26 cellular contexts compared by ENCODE assay signal in the genomic region with DNA sequence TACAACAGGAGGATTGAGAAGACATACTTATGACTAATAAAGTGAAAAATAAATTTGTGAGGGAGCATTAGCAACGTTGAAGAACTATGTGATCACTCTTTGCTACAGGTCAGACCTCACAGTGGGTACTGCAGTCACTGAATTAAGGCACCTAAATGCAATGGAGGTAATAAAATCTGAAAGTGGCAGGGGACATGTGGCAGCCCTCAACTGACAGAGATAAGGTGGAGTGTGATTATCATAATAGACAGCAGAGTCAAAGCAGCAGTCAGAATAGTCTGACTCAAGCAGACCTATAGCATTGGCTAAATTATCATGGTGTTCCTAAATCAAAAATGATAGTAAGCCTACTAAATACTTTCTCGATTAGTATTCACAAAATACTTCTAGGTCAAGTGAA.
"Had no signal": no experiment of that assay in that cellular context is flagged by ENCODE, and none has a peak within 500 bp of the region (broad histone marks: within the 10 kb centered on the region; RNA-seq: fewer than 3 reads in every experiment).

No MANE protein-coding gene starts in this region.

- H3K27ac ChIP-seq: stomach, suprapubic skin, testis, thoracic aorta, thyroid gland, tibial artery, tibial nerve, transverse colon, upper lobe of left lung, upper lobe of right lung, uterus, vagina had no signal

- H3K27me3 ChIP-seq: stomach, suprapubic skin, testis, thyroid gland, tibial artery, tibial nerve, transverse colon, upper lobe of left lung, upper lobe of right lung, uterus, vagina had no signal

- H3K36me3 ChIP-seq: stomach, suprapubic skin, thoracic aorta, thyroid gland, tibial artery, tibial nerve, transverse colon, upper lobe of left lung, upper lobe of right lung, uterus, vagina had no signal

- H3K4me3 ChIP-seq: stomach, suprapubic skin, testis, thoracic aorta, thyroid gland, tibial artery, tibial nerve, transverse colon, upper lobe of left lung, upper lobe of right lung, uterus, vagina had no signal

- H3K4me1 ChIP-seq: stomach, suprapubic skin, testis, thyroid gland, tibial artery, tibial nerve, transverse colon, upper lobe of left lung, upper lobe of right lung, uterus, vagina had no signal

- H3K9me3 ChIP-seq: suprapubic skin, testis, thoracic aorta, thyroid gland, tibial artery, tibial nerve, transverse colon, upper lobe of left lung, upper lobe of right lung, uterus, vagina had no signal

- DNase-seq: stimulated activated CD4-positive, alpha-beta T cell treated with anti-CD3 and anti-CD28 coated beads, Interleukin-2, amount 100 ng/mL, for 48 hours; stimulated activated CD4-positive, alpha-beta T cell treated with anti-CD3 and anti-CD28 coated beads, Interleukin-4, amount 100 ng/mL, for 1 hour; stimulated activated CD4-positive, alpha-beta T cell treated with anti-CD3 and anti-CD28 coated beads, Interleukin-4, amount 100 ng/mL, for 24 hours; stimulated activated CD4-positive, alpha-beta T cell treated with anti-CD3 and anti-CD28 coated beads, Interleukin-4, amount 100 ng/mL, for 4 hours; stimulated activated CD8-positive, alpha-beta memory T cell treated with anti-CD3 and anti-CD28 coated beads, Interleukin-4, amount 100 ng/mL, for 48 hours; stimulated activated naive B cell treated with anti-CD40 and anti-IgM and Interleukin-4, amounts not matched to agents 10 μg/mL and 1 μg/mL and 100 μg/mL, for 72 hours; stimulated activated naive CD4-positive, alpha-beta T cell; stimulated activated naive CD4-positive, alpha-beta T cell treated with Interleukin-2 at 50 U/mL for 16 hours; stimulated activated naive CD8-positive, alpha-beta T cell treated with anti-CD3 and anti-CD28 coated beads, Interleukin-15, amount 100 ng/mL, for 72 hours; stimulated activated naive CD8-positive, alpha-beta T cell treated with anti-CD3 and anti-CD28 coated beads, Interleukin-15, Interleukin-2, amounts not matched to agents 100 U/mL and 50 U/mL, for 24 hours; stomach; substantia nigra; testis; thyroid gland; tibial artery; transverse colon; trophoblast cell; upper lobe of left lung; upper lobe of right lung; uterus had no signal

- ATAC-seq: stimulated activated effector memory CD8-positive, alpha-beta T cell treated with anti-CD3 and anti-CD28 coated beads, Interleukin-12 subunit alpha, Interleukin-12 subunit beta, amount 100 ng/mL, for 72 hours; stimulated activated memory B cell treated with anti-CD40 and anti-IgM and Interleukin-4, amounts not matched to agents 10 μg/mL and 1 μg/mL and 100 μg/mL, for 72 hours; stimulated activated naive B cell treated with anti-CD40 and anti-IgM and Interleukin-4, amounts not matched to agents 10 μg/mL and 1 μg/mL and 100 μg/mL, for 72 hours; stimulated activated naive CD8-positive, alpha-beta T cell treated with anti-CD3 and anti-CD28 coated beads, Interleukin-15, amount 100 ng/mL, for 72 hours; stimulated activated naive CD8-positive, alpha-beta T cell treated with anti-CD3 and anti-CD28 coated beads, Interleukin-15, Interleukin-2, amounts not matched to agents 100 U/mL and 50 U/mL, for 24 hours; upper lobe of right lung had no signal
